In genomic region chr19:6099633-6100032, GRCh38 we compare ENCODE assay signal across 14 cellular contexts. TPM values are rescaled to one million over a fixed set of nuclear protein-coding genes. Genes with fewer than 3 reads are reported as not detected.
DNase-seq lines count a peak whose midpoint lies in the region; ATAC-seq and TF ChIP-seq lines count a peak whose summit lies in the region.
"Had no signal": no experiment of that assay in that cellular context is flagged by ENCODE, and none has a peak within 500 bp of the region (broad histone marks: within the 10 kb centered on the region; RNA-seq: fewer than 3 reads in every experiment).

No MANE protein-coding gene starts in this region.

- intact Hi-C loops in activated CD4-positive, alpha-beta T cell treated with anti-CD3 and anti-CD28 coated beads, Interleukin-2, amount 10 ng/mL, durations not matched to agents 24 days and 14 days (cut with micrococcal nuclease): no loop called here
- intact Hi-C loops in activated B cell treated with CpG ODN at 0.5 μM for 24 hours (cut with micrococcal nuclease): loop anchor here (1.0 kb wide), 4 partner anchors 11 to 50 kb away; partner anchors contain the start of gene RFX2

- POLR2A ChIA-PET in activated B cell treated with CpG ODN at 0.5 μM for 24 hours (lab: Charles Lee): interaction anchor here (0.9 to 1.2 kb wide), 3 partner anchors 9 to 12 kb away, joined by 3 to 5 read pairs (median 5); no protein-coding TSS in a partner anchor

- CTCF ChIA-PET in activated B cell treated with CpG ODN at 0.5 μM for 24 hours (lab: Charles Lee): interaction anchor here (1.1 to 1.4 kb wide), 4 partner anchors 26 to 52 kb away, joined by 3 to 8 read pairs (median 4); no protein-coding TSS in a partner anchor

- no peaks in the 10 kb centered on the region for H3K9me3 ChIP-seq in stomach smooth muscle (ENCODE audit: control insufficient read depth in 2 of 2, low read length in 2 of 2)

- TF ChIP-seq CTCF in activated B cell treated with CpG ODN at 0.5 μM for 24 hours (IDR thresholded peaks at IDR 0.05): no peak

- H3K4me3 Mint-ChIP-seq in activated CD4-positive, alpha-beta T cell treated with anti-CD3 and anti-CD28 coated beads, Interleukin-2, amount 10 ng/mL, durations not matched to agents 24 days and 14 days: peak overlapping the region; percentile 66
- H3K4me3 Mint-ChIP-seq in activated B cell treated with CpG ODN at 0.5 μM for 24 hours (peak overlapping the region; percentile 84), immature natural killer cell (peak overlapping the region; percentile 80 to 91 (median 86))

- peak overlapping the region; percentile 85 for H3K27ac ChIP-seq in stomach smooth muscle (ENCODE audit: low read length)
- H3K27ac ChIP-seq: VCaP had no signal

- no peaks in the 10 kb centered on the region for H3K36me3 ChIP-seq in stomach smooth muscle (ENCODE audit: control insufficient read depth in 2 of 2, insufficient read depth in 2 of 2, low read length in 2 of 2)

- peaks cover 13% of the 10 kb centered on the region for H3K4me1 Mint-ChIP-seq in activated CD4-positive, alpha-beta T cell treated with anti-CD3 and anti-CD28 coated beads, Interleukin-2, amount 10 ng/mL, durations not matched to agents 24 days and 14 days
- H3K4me1 Mint-ChIP-seq in activated B cell treated with CpG ODN at 0.5 μM for 24 hours: peaks cover 17% of the 10 kb centered on the region
- peaks cover 18 to 26% of the 10 kb centered on the region in 2 donors for H3K4me1 Mint-ChIP-seq in immature natural killer cell

- peaks cover 9% of the 10 kb centered on the region for H3K36me3 Mint-ChIP-seq in activated CD4-positive, alpha-beta T cell treated with anti-CD3 and anti-CD28 coated beads, Interleukin-2, amount 10 ng/mL, durations not matched to agents 24 days and 14 days (ENCODE audit: low read depth)
- no peaks in the 10 kb centered on the region for H3K36me3 Mint-ChIP-seq in activated B cell treated with CpG ODN at 0.5 μM for 24 hours (ENCODE audit: low read depth)
- peaks cover 5 to 10% (median 5%) of the 10 kb centered on the region in 3 donors for H3K36me3 Mint-ChIP-seq in immature natural killer cell

- H3K27me3 Mint-ChIP-seq in activated CD4-positive, alpha-beta T cell treated with anti-CD3 and anti-CD28 coated beads, Interleukin-2, amount 10 ng/mL, durations not matched to agents 24 days and 14 days: no peaks in the 10 kb centered on the region
- H3K27me3 Mint-ChIP-seq in activated B cell treated with CpG ODN at 0.5 μM for 24 hours (no peaks in the 10 kb centered on the region), immature natural killer cell (ENCODE audit: low read depth in 3 of 3) (peaks cover 3 to 8% (median 5%) of the 10 kb centered on the region in 3 donors)

- peaks cover 62% of the 10 kb centered on the region for H3K4me1 ChIP-seq in stomach smooth muscle (ENCODE audit: control insufficient read depth, insufficient read depth, low read length)

- H3K4me3 ChIP-seq in stomach smooth muscle (ENCODE audit: low read length in 2 of 2): peak overlapping the region; percentile 10 to 40

- no peak for DNase-seq in activated CD4-positive, alpha-beta T cell treated with anti-CD3 and anti-CD28 coated beads, Interleukin-2, amount 10 ng/mL, durations not matched to agents 24 days and 14 days
- no peak for DNase-seq in activated CD4-positive, alpha-beta T cell treated with anti-CD3 and anti-CD28 coated beads, Interleukin-2, amount 50 U/mL, for 1 hour
- DNase-seq in activated B cell treated with CpG ODN at 0.5 μM for 24 hours (no peak), immature natural killer cell (no peak), GM19238 (ENCODE audit: insufficient read length, low spot score) (no peak), NK-92 (lab: John Stamatoyannopoulos, UW; ENCODE audit: unreplicated experiment) (no peak)
- no peak for DNase-seq in NK-92 treated with Interleukin-12 subunit alpha and Interleukin-12 subunit beta, amount 100 ng/mL, for 24 hours (lab: John Stamatoyannopoulos, UW)
- DNase-seq: HCEC 1CT; mammary epithelial cell; NCI-H1048; stimulated activated CD4-positive, alpha-beta T cell treated with anti-CD3 and anti-CD28 coated beads, Interleukin-15, amount 100 ng/mL, for 24 hours had no signal

- peak overlapping the region; percentile 17 to 42 for H3K9ac ChIP-seq in stomach smooth muscle (ENCODE audit: low read length in 2 of 2)

- H3K27ac Mint-ChIP-seq in activated CD4-positive, alpha-beta T cell treated with anti-CD3 and anti-CD28 coated beads, Interleukin-2, amount 10 ng/mL, durations not matched to agents 24 days and 14 days: peak overlapping the region; percentile 85
- H3K27ac Mint-ChIP-seq in activated B cell treated with CpG ODN at 0.5 μM for 24 hours (peak overlapping the region; percentile 84), immature natural killer cell (peak overlapping the region; percentile 81 to 96 (median 88))

- peaks cover 7% of the 10 kb centered on the region for H3K9me3 Mint-ChIP-seq in activated CD4-positive, alpha-beta T cell treated with anti-CD3 and anti-CD28 coated beads, Interleukin-2, amount 10 ng/mL, durations not matched to agents 24 days and 14 days
- no peaks in the 10 kb centered on the region for H3K9me3 Mint-ChIP-seq in activated B cell treated with CpG ODN at 0.5 μM for 24 hours
- H3K9me3 Mint-ChIP-seq in immature natural killer cell: peaks cover 0 to 5% (median 0%) of the 10 kb centered on the region in 6 donors

- H3K27me3 ChIP-seq in stomach smooth muscle (ENCODE audit: control insufficient read depth in 1 of 2, insufficient read depth in 2 of 2, low read length in 2 of 2): no peaks in the 10 kb centered on the region

- no peak for ATAC-seq in activated B cell treated with CpG ODN at 0.5 μM for 24 hours (ENCODE audit: low read depth)

RNA-seq across cellular contexts. Expression of gene RFX2, which starts 10.7 kb away (rescaled TPM):
- total RNA-seq in activated CD4-positive, alpha-beta T cell treated with anti-CD3 and anti-CD28 coated beads, Interleukin-2, amount 10 ng/mL, durations not matched to agents 24 days and 14 days: 10.5 and 10.7 TPM in 2 replicates
- 5.2 and 7.0 TPM in 2 replicates for total RNA-seq in activated B cell treated with CpG ODN at 0.5 μM for 24 hours
- 1 to 10 TPM in 2 of 3 donors, not detected in 1; 2.2 to 3.9 TPM for polyA plus RNA-seq in immature natural killer cell

RNA-seq across cellular contexts. Expression of gene ACSBG2, which starts 35.8 kb away (rescaled TPM):
- not detected in 2 replicates for total RNA-seq in activated CD4-positive, alpha-beta T cell treated with anti-CD3 and anti-CD28 coated beads, Interleukin-2, amount 10 ng/mL, durations not matched to agents 24 days and 14 days
- not detected in 2 replicates for total RNA-seq in activated B cell treated with CpG ODN at 0.5 μM for 24 hours
- polyA plus RNA-seq in immature natural killer cell: under 1 TPM in 1 of 3 donors, not detected in 2; 0.38 TPM
- total RNA-seq: fibroblast of lung, mammary epithelial cell had no signal
- polyA plus RNA-seq: fibroblast of lung, mammary epithelial cell had no signal
